ENCODE assay signal across 21 cellular contexts in the genomic region with DNA sequence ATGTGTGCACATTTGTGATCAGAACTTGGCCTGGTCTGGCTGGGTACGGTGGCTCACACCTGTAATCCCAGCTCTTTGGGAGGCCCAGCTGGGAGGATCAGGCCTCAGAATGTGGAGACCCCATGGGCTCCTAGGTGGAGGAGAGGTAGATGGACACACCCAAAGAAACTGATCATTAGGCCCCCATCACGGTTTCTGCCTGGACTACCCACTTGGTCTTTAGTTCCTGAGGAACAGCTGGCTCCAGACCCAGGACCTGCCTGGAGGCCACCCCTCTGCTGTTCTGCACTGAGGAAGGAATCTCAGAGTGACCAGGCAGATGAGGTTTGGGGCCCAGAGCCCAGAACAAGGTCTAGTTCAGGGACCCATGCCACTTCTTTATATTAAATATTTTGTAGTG. TPM values are rescaled to one million over a fixed set of nuclear protein-coding genes. Genes with fewer than 3 reads are reported as not detected.
A peak's percentile ranks its signal among the peaks of the same experiment; 100 is the strongest.
DNase-seq lines count a peak whose midpoint lies in the region; ATAC-seq and TF ChIP-seq lines count a peak whose summit lies in the region.
"Had no signal": no experiment of that assay in that cellular context is flagged by ENCODE, and none has a peak within 500 bp of the region (broad histone marks: within the 10 kb centered on the region; RNA-seq: fewer than 3 reads in every experiment).

No MANE protein-coding gene starts in this region.

- TF ChIP-seq CTCF in left ventricle myocardium inferior (IDR thresholded peaks at IDR 0.05; ENCODE audit: borderline replicate concordance), result no peak
- no peak for TF ChIP-seq CTCF in WTC11 (IDR thresholded peaks at IDR 0.05)
- TF ChIP-seq CTCF in type B pancreatic cell (conservative IDR thresholded peaks at IDR 0.05), result no peak
- no peak for TF ChIP-seq CTCF in WERI-Rb-1 (IDR thresholded peaks at IDR 0.05; ENCODE audit: low read depth, low read length)
- no peak for TF ChIP-seq CTCF in foreskin keratinocyte (conservative IDR thresholded peaks at IDR 0.05)

- H3K4me1 Mint-ChIP-seq in WTC11, result peaks cover 5% of the 10 kb centered on the region
- peaks cover 1% of the 10 kb centered on the region for H3K4me1 Mint-ChIP-seq in type B pancreatic cell (ENCODE audit: unreplicated experiment)

- DNase-seq in right cardiac atrium (peak in 2 of 3 donors; percentile 10 to 15), left ventricle myocardium inferior (no peak), WTC11 (ENCODE audit: low spot score) (no peak), type B pancreatic cell (ENCODE audit: extremely low spot score, unreplicated experiment) (no peak), WERI-Rb-1 (no peak), foreskin keratinocyte (no peak)
- DNase-seq: CD4-positive, alpha-beta memory T cell; DMS79 treated with DMSO at 0.1 percent for 48 hours; GM23248; MG63; NCI-H1092; NCI-H146; NCI-H2081 treated with DMSO at 0.1 percent for 48 hours; NCI-H510A treated with DMSO at 0.1 percent for 48 hours; NCI-H82; Right ventricle myocardium superior had no signal

- no peak overlapping the region; the same call in 1 of the 2 replicates for H3K27ac Mint-ChIP-seq in WTC11
- peak overlapping the region; percentile 41 for H3K27ac Mint-ChIP-seq in type B pancreatic cell

- WGBS in right cardiac atrium, result 95% methylated on average over 2 of the region's 2 CpGs

- POLR2A ChIA-PET in WTC11 (lab: Charles Lee), result no interaction called here

- H3K4me3 ChIP-seq in right cardiac atrium (ENCODE audit: low read length) (no peak overlapping the region), left ventricle myocardium inferior (no peak overlapping the region), iPS-15b (ENCODE audit: low read depth, low read length) (peak overlapping the region; percentile 18), WERI-Rb-1 (ENCODE audit: low read depth, low read length) (no peak overlapping the region)
- H3K4me3 ChIP-seq: GM23248, MG63 had no signal

- H3K27me3 Mint-ChIP-seq in WTC11 (ENCODE audit: low read depth) (peaks cover 5% of the 10 kb centered on the region), type B pancreatic cell (peaks cover 8% of the 10 kb centered on the region)

- H3K9me3 Mint-ChIP-seq in WTC11 (no peaks in the 10 kb centered on the region), type B pancreatic cell (no peaks in the 10 kb centered on the region)
- H3K9me3 Mint-ChIP-seq: CD4-positive, alpha-beta memory T cell had no signal

- no peak overlapping the region for H3K27ac ChIP-seq in right cardiac atrium (ENCODE audit: low read length)
- H3K27ac ChIP-seq in left ventricle myocardium inferior (replicated peaks), result no peak overlapping the region
- no peak overlapping the region for H3K27ac ChIP-seq in WERI-Rb-1
- no peak overlapping the region for H3K27ac ChIP-seq in foreskin keratinocyte
- H3K27ac ChIP-seq: GM23248 had no signal

- CTCF ChIA-PET in WTC11 (lab: Charles Lee), result interaction anchor here (1.0 to 9.8 kb wide), 5 partner anchors 8 to 67 kb away, joined by 5 to 548 read pairs (median 8); partner anchors contain the start of gene NECTIN2

- H3K27me3 ChIP-seq in right cardiac atrium (ENCODE audit: control insufficient read depth, insufficient read depth) (no peaks in the 10 kb centered on the region), left ventricle myocardium inferior (ENCODE audit: low read depth) (peaks cover 18% of the 10 kb centered on the region), iPS-15b (ENCODE audit: control insufficient read depth, insufficient read depth, low read length) (peaks cover under 1% of the 10 kb centered on the region), WERI-Rb-1 (ENCODE audit: insufficient read depth, low read depth, severe bottlenecking) (no peaks in the 10 kb centered on the region), foreskin keratinocyte (no peaks in the 10 kb centered on the region)
- H3K27me3 ChIP-seq: MG63 had no signal

- H3K36me3 ChIP-seq in left ventricle myocardium inferior (no peaks in the 10 kb centered on the region), iPS-15b (ENCODE audit: control insufficient read depth, insufficient read depth, low read length) (peaks cover 8% of the 10 kb centered on the region), WERI-Rb-1 (no peaks in the 10 kb centered on the region)
- H3K36me3 ChIP-seq: MG63 had no signal

- H3K4me3 Mint-ChIP-seq in WTC11 (peak overlapping the region; percentile 45), type B pancreatic cell (peak overlapping the region; percentile 74)
- H3K4me3 Mint-ChIP-seq: CD4-positive, alpha-beta memory T cell had no signal

- H3K4me1 ChIP-seq in right cardiac atrium (ENCODE audit: control insufficient read depth, insufficient read depth, low read length) (no peaks in the 10 kb centered on the region), left ventricle myocardium inferior (peaks cover under 1% of the 10 kb centered on the region), iPS-15b (ENCODE audit: control insufficient read depth, insufficient read depth, low read length) (peaks cover 3% of the 10 kb centered on the region), foreskin keratinocyte (peaks cover 23% of the 10 kb centered on the region)

- H3K9me3 ChIP-seq in right cardiac atrium (ENCODE audit: control insufficient read depth, low read length), result no peaks in the 10 kb centered on the region
- no peaks in the 10 kb centered on the region for H3K9me3 ChIP-seq in left ventricle myocardium inferior (replicated peaks)
- no peaks in the 10 kb centered on the region for H3K9me3 ChIP-seq in iPS-15b (ENCODE audit: control insufficient read depth, insufficient read depth, low read length)
- H3K9me3 ChIP-seq in WERI-Rb-1 (ENCODE audit: severe bottlenecking), result no peaks in the 10 kb centered on the region
- H3K9me3 ChIP-seq: MG63 had no signal

- intact Hi-C loops in right cardiac atrium (cut with DNase I), result no loop called here
- intact Hi-C loops in left ventricle myocardium inferior (cut with micrococcal nuclease), result no loop called here

- H3K9ac ChIP-seq in iPS-15b (ENCODE audit: low read depth, low read length), result no peak overlapping the region
- H3K9ac ChIP-seq: GM23248 had no signal

- ATAC-seq in right cardiac atrium, result no peak
- ATAC-seq in WTC11, result no peak
- ATAC-seq in HG02970 (IDR thresholded peaks at IDR 0.05; ENCODE audit: low FRiP score, unreplicated experiment), result no peak
- ATAC-seq in foreskin keratinocyte, result no peak

- H3K36me3 Mint-ChIP-seq in WTC11 (peaks cover under 1% of the 10 kb centered on the region; the same call in 1 of the 2 replicates), type B pancreatic cell (no peaks in the 10 kb centered on the region)
- H3K36me3 Mint-ChIP-seq: CD4-positive, alpha-beta memory T cell had no signal

TF ChIP-seq in WTC11, 78 proteins besides CTCF, POLR2A, EP300 and RAD21:
- TF ChIP-seq JAZF1 (CRISPR knock-in tag; IDR thresholded peaks at IDR 0.05) (no peak), ZNF138 (CRISPR knock-in tag; conservative IDR thresholded peaks at IDR 0.05) (no peak), NFATC4 (CRISPR knock-in tag; IDR thresholded peaks at IDR 0.05) (no peak), ZNF219 (CRISPR knock-in tag; IDR thresholded peaks at IDR 0.05; ENCODE audit: borderline replicate concordance) (no peak), FOXK1 (CRISPR knock-in tag; IDR thresholded peaks at IDR 0.05) (no peak), TP53 (CRISPR knock-in tag; IDR thresholded peaks at IDR 0.05) (no peak), NR3C1 (CRISPR knock-in tag; conservative IDR thresholded peaks at IDR 0.05; ENCODE audit: low read depth) (no peak), ZNF232 (CRISPR knock-in tag; IDR thresholded peaks at IDR 0.05) (no peak)

RNA-seq across cellular contexts. Expression of gene CBLC, which starts 1.5 kb away (rescaled TPM):
- total RNA-seq in right cardiac atrium (not detected), left ventricle myocardium inferior (not detected), WTC11 (2021) (20.5 to 29.5 TPM (median 27.8 TPM) in 3 replicates), type B pancreatic cell (ENCODE audit: low replicate concordance) (13.9 and 37.7 TPM in 2 replicates), foreskin keratinocyte (40.5 and 44.8 TPM in 2 replicates)
- polyA plus RNA-seq in right cardiac atrium (not detected), foreskin keratinocyte (46.3 and 46.9 TPM in 2 replicates)
- total RNA-seq: A172; CD4-positive, alpha-beta memory T cell; G401; GM23248; Right ventricle myocardium superior had no signal
- polyA plus RNA-seq: BJ; CD4-positive, alpha-beta memory T cell; GM23248 had no signal

RNA-seq across cellular contexts. Expression of gene BCAM, which starts 29.8 kb away (rescaled TPM):
- total RNA-seq in right cardiac atrium, result 100 to 1,000 TPM in 1 of 4 donors, 10 to 100 TPM in 3; 69.9 to 130 (median 80.1) TPM
- 107 TPM for polyA plus RNA-seq in right cardiac atrium
- 91.9 TPM for total RNA-seq in left ventricle myocardium inferior
- 73.1 to 89.5 TPM (median 80.0 TPM) in 3 replicates for total RNA-seq in WTC11 (2021)
- total RNA-seq in type B pancreatic cell (ENCODE audit: low replicate concordance), result 105 and 124 TPM in 2 replicates
- 8.1 and 28.6 TPM in 2 replicates for total RNA-seq in foreskin keratinocyte
- polyA plus RNA-seq in foreskin keratinocyte, result 11.3 and 44.9 TPM in 2 replicates
- total RNA-seq: CD4-positive, alpha-beta memory T cell had no signal
- polyA plus RNA-seq: CD4-positive, alpha-beta memory T cell had no signal

RNA-seq across cellular contexts. Expression of gene BCL3, which starts 30.6 kb away (rescaled TPM):
- 10 to 100 TPM; 14.9 to 39.4 (median 17.9) TPM for total RNA-seq in right cardiac atrium
- 25.8 TPM for polyA plus RNA-seq in right cardiac atrium
- 15.0 TPM for total RNA-seq in left ventricle myocardium inferior
- total RNA-seq in WTC11 (2021), result 4.6 to 7.8 TPM (median 5.6 TPM) in 3 replicates
- total RNA-seq in type B pancreatic cell (ENCODE audit: low replicate concordance), result 18.9 and 41.2 TPM in 2 replicates
- 3.5 and 5.2 TPM in 2 replicates for total RNA-seq in foreskin keratinocyte
- 6.8 and 8.8 TPM in 2 replicates for polyA plus RNA-seq in foreskin keratinocyte

Comparison
In these comparisons a context has a peak if more than half of its experiments do, and no peak if none do; other contexts are left out.
1. DNase-seq: peak in right cardiac atrium (2 of 3); none in left ventricle myocardium inferior (single experiment), WTC11 (single experiment), type B pancreatic cell (single experiment), WERI-Rb-1 (single experiment) and foreskin keratinocyte (0 of 2).
2. RNA of gene CBLC, which starts 1.5 kb away (total RNA-seq): 40.5 to 44.8 TPM in foreskin keratinocyte, 20.5 to 29.5 TPM in WTC11 and 13.9 to 37.7 TPM in type B pancreatic cell; not detected in right cardiac atrium and not detected in left ventricle myocardium inferior (single experiment); every median in the first group is over 10 times any median in the second.